Comparison of ENCODE assay signal across 9 cellular contexts in the genomic region with DNA sequence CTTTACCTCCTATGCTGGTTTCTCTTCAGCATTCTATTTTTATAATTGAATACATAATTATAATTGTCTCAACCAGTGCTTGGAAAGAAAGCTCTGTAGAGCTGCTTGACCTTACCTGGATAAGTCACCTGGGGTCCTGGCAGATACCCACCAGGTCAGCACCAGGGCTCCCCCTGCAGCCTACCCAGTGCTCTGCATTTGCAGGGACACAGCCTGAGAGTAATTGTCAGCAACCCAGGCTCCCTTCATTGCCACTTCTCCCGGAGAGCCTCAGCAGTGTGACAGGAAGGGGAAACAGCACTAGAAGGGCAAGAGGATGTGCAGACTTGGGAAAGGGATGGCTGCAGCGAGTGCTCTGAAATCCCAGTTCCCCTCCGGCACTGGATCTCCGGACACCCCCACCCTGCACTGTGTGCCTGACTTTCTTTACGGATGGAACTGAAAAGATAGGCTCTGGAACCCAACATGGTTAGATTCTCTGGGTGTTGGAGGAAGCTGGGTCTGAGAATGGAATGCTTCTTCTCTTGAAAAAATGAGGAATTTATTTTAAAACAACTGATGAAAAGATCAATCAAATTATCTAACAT. TPM values are rescaled to one million over a fixed set of nuclear protein-coding genes. Genes with fewer than 3 reads are reported as not detected.
A peak's percentile ranks its signal among the peaks of the same experiment; 100 is the strongest.
DNase-seq lines count a peak whose midpoint lies in the region; ATAC-seq, FAIRE-seq and TF ChIP-seq lines count a peak whose summit lies in the region.
"Had no signal": no experiment of that assay in that cellular context is flagged by ENCODE, and none has a peak within 500 bp of the region (broad histone marks: within the 10 kb centered on the region; RNA-seq: fewer than 3 reads in every experiment).

No MANE protein-coding gene starts in this region.

- in situ Hi-C loops in K562 (cut with MboI): no loop called here

- peak; percentile 83 to 94 for TF ChIP-seq CTCF in GM23338 (conservative IDR thresholded peaks at IDR 0.05; ENCODE audit: low read depth in 2 of 2)
- TF ChIP-seq CTCF in K562 (IDR thresholded peaks at IDR 0.05 in 2 of 3, conservative IDR thresholded peaks at IDR 0.05 in 1 of 3; ENCODE audit: insufficient read depth in 2 of 3, low read depth in 1 of 3, low read length in 3 of 3): peak; percentile 86 to 91 (median 86)
- TF ChIP-seq CTCF in natural killer cell (IDR thresholded peaks at IDR 0.05): peak; percentile 13

- CTCF ChIA-PET in K562 (lab: Yijun Ruan, JAX; ENCODE audit: low intra/inter-chr PET ratio): interaction anchor here (1.8 kb wide), 1 partner anchor 580 kb away, joined by 7 read pairs; no protein-coding TSS in a partner anchor

- H3K4me1 Mint-ChIP-seq in GM23338: peaks cover 11% of the 10 kb centered on the region
- no peaks in the 10 kb centered on the region for H3K4me1 Mint-ChIP-seq in natural killer cell

- H2AFZ ChIP-seq in GM23338 (peak overlapping the region; percentile 48; the same call in 1 of the 2 replicates), K562 (ENCODE audit: low read depth, low read length) (0 out of 2 replicates have a peak overlapping the region, but pooled peaks have one; percentile 36)

- H3K9ac ChIP-seq in K562 (ENCODE audit: insufficient read depth in 1 of 2, low read depth in 2 of 2, low read length in 2 of 2): no peak overlapping the region

- 0 out of 2 replicates have a peak, but pooled peaks cover 4% of the 10 kb centered on the region for H3F3A ChIP-seq in GM23338 (replicated peaks; ENCODE audit: low read depth)

- no peaks in the 10 kb centered on the region for H3K9me3 ChIP-seq in K562 (replicated peaks; ENCODE audit: control insufficient read depth, insufficient read depth, low read depth, low read length)

- no peak for TF ChIP-seq POLR2A in K562 (conservative IDR thresholded peaks at IDR 0.05)

- H3K36me3 Mint-ChIP-seq in GM23338 (ENCODE audit: low read depth) (no peaks in the 10 kb centered on the region), natural killer cell (no peaks in the 10 kb centered on the region)
- H3K36me3 Mint-ChIP-seq: CD4-positive, alpha-beta memory T cell had no signal

- no peak overlapping the region for H3K27ac Mint-ChIP-seq in GM23338
- H3K27ac Mint-ChIP-seq in natural killer cell: no peak overlapping the region

- no peak for TF ChIP-seq EP300 in K562 (IDR thresholded peaks at IDR 0.05; ENCODE audit: low read length)

- H4K20me1 ChIP-seq in GM23338 (replicated peaks; ENCODE audit: insufficient read depth) (no peaks in the 10 kb centered on the region), K562 (replicated peaks; ENCODE audit: control insufficient read depth, insufficient read depth, low read length) (no peaks in the 10 kb centered on the region)

- DNase-seq in NCI-H1436 (lab: John Stamatoyannopoulos, UW) (peak; percentile 47), NCI-H1436 treated with DMSO at 0.1 percent for 48 hours (lab: John Stamatoyannopoulos, UW) (no peak), GM23338 (ENCODE audit: low spot score) (peak; percentile 93), NCI-H774 (lab: John Stamatoyannopoulos, UW) (peak; percentile 7), K562 (ENCODE audit: extremely low read depth in 1 of 4, low spot score in 3 of 4) (peak; percentile 51 to 71 (median 60)), natural killer cell (no peak), NCI-H2196 treated with DMSO at 0.1 percent for 48 hours (lab: John Stamatoyannopoulos, UW; ENCODE audit: unreplicated experiment) (no peak), HCEC 1CT (no peak)

- intact Hi-C loops in K562 (cut with micrococcal nuclease) (loop anchor here (5.0 kb wide), 1 partner anchor 127 kb away; no protein-coding TSS in a partner anchor), natural killer cell (cut with micrococcal nuclease) (no loop called here)

- H3K4me1 ChIP-seq in GM23338 (ENCODE audit: insufficient read depth) (peaks cover 7% of the 10 kb centered on the region; the same call in 1 of the 2 replicates), K562 (replicated peaks in 1 of 2; ENCODE audit: control insufficient read depth in 2 of 2, insufficient read depth in 2 of 2, low read length in 2 of 2) (no peaks in the 10 kb centered on the region)

- ATAC-seq in GM23338: peak; percentile 99
- ATAC-seq in K562: peak; percentile 95
- ATAC-seq in natural killer cell: peak; percentile 37 to 54 (median 50)

- no peak for FAIRE-seq in K562 (lab: Jason Lieb, UNC)

- H3K79me2 ChIP-seq in GM23338 (replicated peaks; ENCODE audit: insufficient read depth) (no peaks in the 10 kb centered on the region), K562 (ENCODE audit: control insufficient read depth, insufficient read depth, low read length) (no peaks in the 10 kb centered on the region)

- H3K27ac ChIP-seq in GM23338 (ENCODE audit: low read depth) (no peak overlapping the region), K562 (ENCODE audit: extremely low read depth, low read depth, low read length) (no peak overlapping the region)

- H3K27me3 Mint-ChIP-seq in GM23338 (ENCODE audit: insufficient read depth, low read depth, poor library complexity) (peaks cover 3% of the 10 kb centered on the region), natural killer cell (ENCODE audit: low read depth in 2 of 2) (peaks cover 29 to 35% of the 10 kb centered on the region in 2 donors)

- peak; percentile 37 to 59 for TF ChIP-seq RAD21 in K562 (CRISPR knock-in tag; conservative IDR thresholded peaks at IDR 0.05 in 1 of 2, IDR thresholded peaks at IDR 0.05 in 1 of 2)

- H3K9me2 ChIP-seq in GM23338 (ENCODE audit: insufficient read depth): peaks cover 3% of the 10 kb centered on the region; the same call in 1 of the 2 replicates

- peak overlapping the region; percentile 23; the same call in 1 of the 2 replicates for H3K4me3 ChIP-seq in GM23338
- H3K4me3 ChIP-seq in K562: no peak overlapping the region

- H3K36me3 ChIP-seq in GM23338 (ENCODE audit: insufficient read depth): no peaks in the 10 kb centered on the region
- no peaks in the 10 kb centered on the region for H3K36me3 ChIP-seq in K562 (ENCODE audit: control insufficient read depth, insufficient read depth, low read length)

- H3K4me2 ChIP-seq in GM23338 (peak overlapping the region; percentile 34; the same call in 1 of the 2 replicates), K562 (ENCODE audit: insufficient read depth, low read length) (no peak overlapping the region)

- WGBS in K562 (ENCODE audit: insufficient coverage, low coverage, missing lambda C conversion rate): 9% methylated on average over 5 of the region's 5 CpGs

- no peaks in the 10 kb centered on the region for H3K9me3 Mint-ChIP-seq in GM23338
- H3K9me3 Mint-ChIP-seq in natural killer cell: no peaks in the 10 kb centered on the region
- H3K9me3 Mint-ChIP-seq: CD4-positive, alpha-beta memory T cell had no signal

- H3K27me3 ChIP-seq in GM23338 (ENCODE audit: insufficient read depth) (no peaks in the 10 kb centered on the region), K562 (ENCODE audit: control insufficient read depth in 2 of 2, insufficient read depth in 2 of 2, low read length in 2 of 2) (peaks cover 10 to 18% of the 10 kb centered on the region in 2 experiments; a peak in 4 of 5 replicates)

- H3K4me3 Mint-ChIP-seq in GM23338: 0 out of 3 replicates have a peak overlapping the region, but pooled peaks have one; percentile 7
- no peak overlapping the region for H3K4me3 Mint-ChIP-seq in natural killer cell
- H3K4me3 Mint-ChIP-seq: CD4-positive, alpha-beta memory T cell had no signal

- POLR2A ChIA-PET in K562 (lab: Yijun Ruan, JAX): interaction anchor here (0.7 to 1.0 kb wide), 3 partner anchors 8 to 209 kb away, joined by 3 to 4 read pairs (median 4); no protein-coding TSS in a partner anchor

- H3K9me1 ChIP-seq in K562 (ENCODE audit: control insufficient read depth, insufficient read depth, low read length): no peaks in the 10 kb centered on the region

- BruUV-seq in K562 (replicated peaks; lab: Mats Ljungman, UMichigan): no TSS peak

RNA-seq across cellular contexts. Expression of a gene that starts 11.4 kb away (rescaled TPM):
- not detected in 2 replicates for total RNA-seq in GM23338 (2014; rRNA removed; shearing (Covaris generic))
- polyA plus RNA-seq in GM23338 (2016; fragmentation: Nextera tagmentation; extraction: Ambion mirVana) (not detected in 2 replicates), K562 (2011; rRNA removed) (not detected in 2 replicates), K562 (2014; fragmentation: Illumina TruSeq; extraction: Trizol) (not detected in 2 replicates), K562 (2014; fragmentation: Nextera tagmentation; extraction: Ambion mirVana) (not detected), K562 (2014; rRNA removed) (not detected in 2 replicates)
- total RNA-seq in K562 (2011; cell fraction: chromatin; rRNA removed; ENCODE audit: low replicate concordance): not detected in 2 replicates
- not detected in 2 replicates for total RNA-seq in K562 (2011; cell fraction: nucleolus; rRNA removed)
- not detected in 2 replicates for total RNA-seq in K562 (2011; cell fraction: nucleoplasm; rRNA removed)
- total RNA-seq in K562 (2014; rRNA removed) (not detected in 2 replicates), K562 (2014; rRNA removed; fragmentation: Illumina TruSeq; extraction: Trizol) (not detected in 2 replicates), K562 (2015; rRNA removed; fragmentation: Illumina TruSeq; extraction: Trizol) (not detected in 2 replicates), K562 (2021) (not detected in 2 replicates), natural killer cell (not detected)
- polyA plus RNA-seq in K562 (2011; cell fraction: cytosol; rRNA removed): not detected in 2 replicates
- polyA plus RNA-seq in K562 (2011; cell fraction: nucleus; rRNA removed): not detected in 2 replicates
- not detected in 2 replicates for polyA plus RNA-seq in K562 (2012)
- not detected in 2 replicates for polyA minus RNA-seq in K562 (2011; rRNA and poly(A)+ RNA removed)
- polyA minus RNA-seq in K562 (2011; cell fraction: cytosol; rRNA and poly(A)+ RNA removed): not detected in 2 replicates
- polyA minus RNA-seq in K562 (2011; cell fraction: nucleus; rRNA and poly(A)+ RNA removed): not detected in 2 replicates
- total RNA-seq: CD4-positive, alpha-beta memory T cell had no signal
- polyA plus RNA-seq: CD4-positive, alpha-beta memory T cell had no signal

RNA-seq across cellular contexts. Expression of a gene that starts 22.6 kb away (rescaled TPM):
- 236 and 254 TPM in 2 replicates for total RNA-seq in GM23338 (2014; rRNA removed; shearing (Covaris generic))
- polyA plus RNA-seq in GM23338 (2016; fragmentation: Nextera tagmentation; extraction: Ambion mirVana): 107 and 112 TPM in 2 replicates
- 728 and 962 TPM in 2 replicates for total RNA-seq in K562 (2011; cell fraction: chromatin; rRNA removed; ENCODE audit: low replicate concordance)
- 223 and 275 TPM in 2 replicates for total RNA-seq in K562 (2011; cell fraction: nucleolus; rRNA removed)
- total RNA-seq in K562 (2011; cell fraction: nucleoplasm; rRNA removed): 410 and 447 TPM in 2 replicates
- 197 and 206 TPM in 2 replicates for total RNA-seq in K562 (2014; rRNA removed)
- 158 and 173 TPM in 2 replicates for total RNA-seq in K562 (2014; rRNA removed; fragmentation: Illumina TruSeq; extraction: Trizol)
- 211 and 215 TPM in 2 replicates for total RNA-seq in K562 (2015; rRNA removed; fragmentation: Illumina TruSeq; extraction: Trizol)
- total RNA-seq in K562 (2021): 307 and 314 TPM in 2 replicates
- 164 and 203 TPM in 2 replicates for polyA plus RNA-seq in K562 (2011; rRNA removed)
- polyA plus RNA-seq in K562 (2011; cell fraction: cytosol; rRNA removed): 159 and 180 TPM in 2 replicates
- 130 and 146 TPM in 2 replicates for polyA plus RNA-seq in K562 (2011; cell fraction: nucleus; rRNA removed)
- 220 and 458 TPM in 2 replicates for polyA plus RNA-seq in K562 (2012)
- polyA plus RNA-seq in K562 (2014; fragmentation: Illumina TruSeq; extraction: Trizol): 191 and 200 TPM in 2 replicates
- polyA plus RNA-seq in K562 (2014; fragmentation: Nextera tagmentation; extraction: Ambion mirVana): 10 to 100 TPM; 46.5 to 87.6 TPM
- 143 and 157 TPM in 2 replicates for polyA plus RNA-seq in K562 (2014; rRNA removed)
- polyA minus RNA-seq in K562 (2011; rRNA and poly(A)+ RNA removed): 438 and 467 TPM in 2 replicates
- polyA minus RNA-seq in K562 (2011; cell fraction: cytosol; rRNA and poly(A)+ RNA removed): 214 and 244 TPM in 2 replicates
- 190 and 337 TPM in 2 replicates for polyA minus RNA-seq in K562 (2011; cell fraction: nucleus; rRNA and poly(A)+ RNA removed)
- total RNA-seq in natural killer cell: 100 to 1,000 TPM; 149 to 188 (median 149) TPM

RNA-seq across cellular contexts. Expression of a gene that starts 35.8 kb away (rescaled TPM):
- 0.31 and 3.5 TPM in 2 replicates for total RNA-seq in GM23338 (2014; rRNA removed; shearing (Covaris generic))
- polyA plus RNA-seq in GM23338 (2016; fragmentation: Nextera tagmentation; extraction: Ambion mirVana) (0.87 TPM in 1 of 2 replicates, not detected in the other), K562 (2011; rRNA removed) (0.21 and 0.30 TPM in 2 replicates), K562 (2014; fragmentation: Illumina TruSeq; extraction: Trizol) (1.1 and 1.7 TPM in 2 replicates), K562 (2014; fragmentation: Nextera tagmentation; extraction: Ambion mirVana) (not detected), K562 (2014; rRNA removed) (3.8 and 4.2 TPM in 2 replicates)
- 6.8 and 9.8 TPM in 2 replicates for total RNA-seq in K562 (2011; cell fraction: chromatin; rRNA removed; ENCODE audit: low replicate concordance)
- total RNA-seq in K562 (2011; cell fraction: nucleolus; rRNA removed): 9.3 and 9.5 TPM in 2 replicates
- total RNA-seq in K562 (2011; cell fraction: nucleoplasm; rRNA removed): 9.0 and 11.7 TPM in 2 replicates
- total RNA-seq in K562 (2014; rRNA removed) (0.69 and 2.0 TPM in 2 replicates), K562 (2014; rRNA removed; fragmentation: Illumina TruSeq; extraction: Trizol) (2.0 and 3.0 TPM in 2 replicates), K562 (2015; rRNA removed; fragmentation: Illumina TruSeq; extraction: Trizol) (0.49 and 0.76 TPM in 2 replicates), K562 (2021) (0.40 and 0.55 TPM in 2 replicates), natural killer cell (1 to 10 TPM; 2.5 to 5.3 (median 3.8) TPM)
- polyA plus RNA-seq in K562 (2011; cell fraction: cytosol; rRNA removed): 0.09 and 0.77 TPM in 2 replicates
- polyA plus RNA-seq in K562 (2011; cell fraction: nucleus; rRNA removed): 0.95 and 1.2 TPM in 2 replicates
- 0.17 and 0.21 TPM in 2 replicates for polyA plus RNA-seq in K562 (2012)
- polyA minus RNA-seq in K562 (2011; rRNA and poly(A)+ RNA removed): 1.3 and 1.8 TPM in 2 replicates
- polyA minus RNA-seq in K562 (2011; cell fraction: cytosol; rRNA and poly(A)+ RNA removed): not detected in 2 replicates
- 2.6 and 3.2 TPM in 2 replicates for polyA minus RNA-seq in K562 (2011; cell fraction: nucleus; rRNA and poly(A)+ RNA removed)

RNA-seq across cellular contexts. Expression of a gene that starts 41.1 kb away (rescaled TPM):
- 196 TPM in 2 replicates for total RNA-seq in GM23338 (2014; rRNA removed; shearing (Covaris generic))
- polyA plus RNA-seq in GM23338 (2016; fragmentation: Nextera tagmentation; extraction: Ambion mirVana) (201 and 206 TPM in 2 replicates), K562 (2011; rRNA removed) (168 and 233 TPM in 2 replicates), K562 (2014; fragmentation: Illumina TruSeq; extraction: Trizol) (122 and 170 TPM in 2 replicates), K562 (2014; fragmentation: Nextera tagmentation; extraction: Ambion mirVana) (10 to 100 TPM in 1 of 2 experiments, 1 to 10 TPM in 1; 8.1 to 17.3 TPM), K562 (2014; rRNA removed) (244 and 290 TPM in 2 replicates)
- 28.4 and 82.6 TPM in 2 replicates for total RNA-seq in K562 (2011; cell fraction: chromatin; rRNA removed; ENCODE audit: low replicate concordance)
- total RNA-seq in K562 (2011; cell fraction: nucleolus; rRNA removed): 124 and 146 TPM in 2 replicates
- total RNA-seq in K562 (2011; cell fraction: nucleoplasm; rRNA removed): 90.9 and 91.9 TPM in 2 replicates
- total RNA-seq in K562 (2014; rRNA removed) (167 and 205 TPM in 2 replicates), K562 (2014; rRNA removed; fragmentation: Illumina TruSeq; extraction: Trizol) (91.8 and 96.3 TPM in 2 replicates), K562 (2015; rRNA removed; fragmentation: Illumina TruSeq; extraction: Trizol) (125 and 132 TPM in 2 replicates), K562 (2021) (163 and 169 TPM in 2 replicates), natural killer cell (100 to 1,000 TPM; 102 to 121 (median 109) TPM)
- polyA plus RNA-seq in K562 (2011; cell fraction: cytosol; rRNA removed): 350 and 694 TPM in 2 replicates
- polyA plus RNA-seq in K562 (2011; cell fraction: nucleus; rRNA removed): 197 and 295 TPM in 2 replicates
- polyA plus RNA-seq in K562 (2012): 144 and 197 TPM in 2 replicates
- 57.9 and 71.6 TPM in 2 replicates for polyA minus RNA-seq in K562 (2011; rRNA and poly(A)+ RNA removed)
- polyA minus RNA-seq in K562 (2011; cell fraction: cytosol; rRNA and poly(A)+ RNA removed): 60.1 and 78.3 TPM in 2 replicates
- polyA minus RNA-seq in K562 (2011; cell fraction: nucleus; rRNA and poly(A)+ RNA removed): 31.2 and 33.3 TPM in 2 replicates

RNA-seq across cellular contexts. Expression of a gene that starts 44.0 kb away (rescaled TPM):
- 17.6 and 21.1 TPM in 2 replicates for total RNA-seq in GM23338 (2014; rRNA removed; shearing (Covaris generic))
- polyA plus RNA-seq in GM23338 (2016; fragmentation: Nextera tagmentation; extraction: Ambion mirVana): 2.4 and 3.2 TPM in 2 replicates
- 13.3 and 16.5 TPM in 2 replicates for total RNA-seq in K562 (2011; cell fraction: chromatin; rRNA removed; ENCODE audit: low replicate concordance)
- 12.8 and 13.8 TPM in 2 replicates for total RNA-seq in K562 (2011; cell fraction: nucleolus; rRNA removed)
- 11.1 and 11.5 TPM in 2 replicates for total RNA-seq in K562 (2011; cell fraction: nucleoplasm; rRNA removed)
- total RNA-seq in K562 (2014; rRNA removed): 16.5 and 19.0 TPM in 2 replicates
- 12.8 TPM in 2 replicates for total RNA-seq in K562 (2014; rRNA removed; fragmentation: Illumina TruSeq; extraction: Trizol)
- 14.1 and 15.4 TPM in 2 replicates for total RNA-seq in K562 (2015; rRNA removed; fragmentation: Illumina TruSeq; extraction: Trizol)
- 17.8 and 19.8 TPM in 2 replicates for total RNA-seq in K562 (2021)
- 5.6 and 9.0 TPM in 2 replicates for polyA plus RNA-seq in K562 (2011; rRNA removed)
- 5.6 and 6.9 TPM in 2 replicates for polyA plus RNA-seq in K562 (2011; cell fraction: cytosol; rRNA removed)
- 5.4 and 6.6 TPM in 2 replicates for polyA plus RNA-seq in K562 (2011; cell fraction: nucleus; rRNA removed)
- 11.5 and 11.7 TPM in 2 replicates for polyA plus RNA-seq in K562 (2012)
- 10.9 and 12.3 TPM in 2 replicates for polyA plus RNA-seq in K562 (2014; fragmentation: Illumina TruSeq; extraction: Trizol)
- polyA plus RNA-seq in K562 (2014; fragmentation: Nextera tagmentation; extraction: Ambion mirVana): 1 to 10 TPM; 1.9 to 2.3 TPM
- polyA plus RNA-seq in K562 (2014; rRNA removed): 8.4 and 9.0 TPM in 2 replicates
- 14.5 and 18.2 TPM in 2 replicates for polyA minus RNA-seq in K562 (2011; rRNA and poly(A)+ RNA removed)
- polyA minus RNA-seq in K562 (2011; cell fraction: cytosol; rRNA and poly(A)+ RNA removed): 7.6 and 9.6 TPM in 2 replicates
- 13.7 and 16.1 TPM in 2 replicates for polyA minus RNA-seq in K562 (2011; cell fraction: nucleus; rRNA and poly(A)+ RNA removed)
- 10 to 100 TPM; 26.1 to 32.1 (median 28.7) TPM for total RNA-seq in natural killer cell

Comparison
In these comparisons a context has a peak if more than half of its experiments do, and no peak if none do; other contexts are left out.
1. DNase-seq: peak in NCI-H1436 (single experiment), GM23338 (single experiment), NCI-H774 (single experiment) and K562 (4 of 4); none in NCI-H1436 treated with DMSO at 0.1 percent for 48 hours (single experiment), natural killer cell (single experiment), NCI-H2196 treated with DMSO at 0.1 percent for 48 hours (single experiment) and HCEC 1CT (single experiment).
2. CTCF ChIP-seq: peak in every context shown above with its lines; median percentile 88 in GM23338; 86 in K562; 13 in natural killer cell.
3. Peak in every context shown above with its lines, with median percentiles within 50 percentile points of each other: ATAC-seq.